29 cellular contexts compared by ENCODE assay signal in genomic region chr11:34281256-34281655, GRCh38.
DNase-seq lines count a peak whose midpoint lies in the region; ATAC-seq and TF ChIP-seq lines count a peak whose summit lies in the region.
"Had no signal": no experiment of that assay in that cellular context is flagged by ENCODE, and none has a peak within 500 bp of the region (broad histone marks: within the 10 kb centered on the region; RNA-seq: fewer than 3 reads in every experiment).

No MANE protein-coding gene starts in this region.

- H3K27me3 ChIP-seq in adipocyte (replicated peaks; ENCODE audit: control insufficient read depth, insufficient read depth, low read length) (no peaks in the 10 kb centered on the region), right cardiac atrium (ENCODE audit: control insufficient read depth, insufficient read depth) (no peaks in the 10 kb centered on the region)
- H3K27me3 ChIP-seq: cardiac muscle cell, foreskin keratinocyte, heart left ventricle had no signal

- H3K36me3 Mint-ChIP-seq in stimulated activated effector memory CD8-positive, alpha-beta T cell treated with anti-CD3 and anti-CD28 coated beads, Interleukin-12 subunit alpha, Interleukin-12 subunit beta, amount 100 ng/mL, for 72 hours, result no peaks in the 10 kb centered on the region
- H3K36me3 Mint-ChIP-seq in endothelial cell (ENCODE audit: low read depth, unreplicated experiment), result no peaks in the 10 kb centered on the region
- H3K36me3 Mint-ChIP-seq: activated naive CD4-positive, alpha-beta T cell treated with anti-CD3 and anti-CD28 coated beads, Interleukin-2, amount 50 U/mL, for 72 hours; natural killer cell treated with Interleukin-12 subunit alpha and Interleukin-12 subunit beta and Interleukin-15 and Interleukin-18, amount 100 ng/mL, for 72 hours had no signal

- no peaks in the 10 kb centered on the region for H3K36me3 ChIP-seq in adipocyte (ENCODE audit: control insufficient read depth, insufficient read depth, low read length, severe bottlenecking)
- H3K36me3 ChIP-seq: cardiac muscle cell, heart left ventricle had no signal

- H3K9me3 ChIP-seq in adipocyte (ENCODE audit: control insufficient read depth, low read length) (no peaks in the 10 kb centered on the region), right cardiac atrium (ENCODE audit: control insufficient read depth, low read length) (no peaks in the 10 kb centered on the region)
- H3K9me3 ChIP-seq: heart left ventricle had no signal

- peak; percentile 32 for ATAC-seq in Right ventricle myocardium inferior
- peak in 1 of 2 donors; percentile 49 for ATAC-seq in right cardiac atrium
- no peak for ATAC-seq in stimulated activated effector memory CD8-positive, alpha-beta T cell treated with anti-CD3 and anti-CD28 coated beads, Interleukin-12 subunit alpha, Interleukin-12 subunit beta, amount 100 ng/mL, for 72 hours
- ATAC-seq: activated naive CD4-positive, alpha-beta T cell treated with anti-CD3 and anti-CD28 coated beads, Interleukin-2, amount 50 U/mL, for 72 hours; foreskin keratinocyte; natural killer cell treated with Interleukin-12 subunit alpha and Interleukin-12 subunit beta and Interleukin-15 and Interleukin-18, amount 100 ng/mL, for 72 hours had no signal

- H3K4me1 Mint-ChIP-seq in stimulated activated effector memory CD8-positive, alpha-beta T cell treated with anti-CD3 and anti-CD28 coated beads, Interleukin-12 subunit alpha, Interleukin-12 subunit beta, amount 100 ng/mL, for 72 hours, result no peaks in the 10 kb centered on the region
- H3K4me1 Mint-ChIP-seq in endothelial cell (ENCODE audit: unreplicated experiment), result no peaks in the 10 kb centered on the region

- no peaks in the 10 kb centered on the region for H3K9me3 Mint-ChIP-seq in stimulated activated effector memory CD8-positive, alpha-beta T cell treated with anti-CD3 and anti-CD28 coated beads, Interleukin-12 subunit alpha, Interleukin-12 subunit beta, amount 100 ng/mL, for 72 hours
- H3K9me3 Mint-ChIP-seq in endothelial cell (ENCODE audit: unreplicated experiment), result no peaks in the 10 kb centered on the region
- H3K9me3 Mint-ChIP-seq: activated naive CD4-positive, alpha-beta T cell treated with anti-CD3 and anti-CD28 coated beads, Interleukin-2, amount 50 U/mL, for 72 hours; CD4-positive, alpha-beta T cell; natural killer cell treated with Interleukin-12 subunit alpha and Interleukin-12 subunit beta and Interleukin-15 and Interleukin-18, amount 100 ng/mL, for 72 hours; stimulated activated naive CD8-positive, alpha-beta T cell treated with anti-CD3 and anti-CD28 coated beads, Interleukin-15, Interleukin-2, amounts not matched to agents 100 ng/mL and 50 ng/mL, for 24 hours had no signal

- intact Hi-C loops in Right ventricle myocardium inferior (cut with DNase I) (no loop called here), cardiac septum (cut with DNase I) (no loop called here), right cardiac atrium (cut with DNase I) (no loop called here)

- H3K4me3 ChIP-seq in adipocyte (ENCODE audit: low read length), result no peak overlapping the region
- H3K4me3 ChIP-seq in right cardiac atrium (ENCODE audit: low read length), result no peak overlapping the region
- H3K4me3 ChIP-seq: cardiac muscle cell, coronary artery, heart left ventricle had no signal

- H3K4me1 ChIP-seq in adipocyte (ENCODE audit: control insufficient read depth, insufficient read depth, low read length) (no peaks in the 10 kb centered on the region), right cardiac atrium (ENCODE audit: control insufficient read depth, insufficient read depth, low read length) (peaks cover 4% of the 10 kb centered on the region)
- H3K4me1 ChIP-seq: foreskin keratinocyte had no signal

- TF ChIP-seq CTCF in endothelial cell (IDR thresholded peaks at IDR 0.05; ENCODE audit: unreplicated experiment), result no peak

- H3K27ac Mint-ChIP-seq in stimulated activated effector memory CD8-positive, alpha-beta T cell treated with anti-CD3 and anti-CD28 coated beads, Interleukin-12 subunit alpha, Interleukin-12 subunit beta, amount 100 ng/mL, for 72 hours, result peak overlapping the region; percentile 43
- no peak overlapping the region for H3K27ac Mint-ChIP-seq in endothelial cell (ENCODE audit: unreplicated experiment)
- H3K27ac Mint-ChIP-seq: activated naive CD4-positive, alpha-beta T cell treated with anti-CD3 and anti-CD28 coated beads, Interleukin-2, amount 50 U/mL, for 72 hours; CD4-positive, alpha-beta T cell; stimulated activated naive CD8-positive, alpha-beta T cell treated with anti-CD3 and anti-CD28 coated beads, Interleukin-15, Interleukin-2, amounts not matched to agents 100 ng/mL and 50 ng/mL, for 24 hours had no signal

- H3K9ac ChIP-seq in adipocyte (ENCODE audit: low read length), result no peak overlapping the region

- WGBS in right cardiac atrium, result 88% methylated on average over 4 of the region's 4 CpGs

- no peak overlapping the region for H3K4me3 Mint-ChIP-seq in stimulated activated effector memory CD8-positive, alpha-beta T cell treated with anti-CD3 and anti-CD28 coated beads, Interleukin-12 subunit alpha, Interleukin-12 subunit beta, amount 100 ng/mL, for 72 hours
- H3K4me3 Mint-ChIP-seq in endothelial cell (ENCODE audit: unreplicated experiment), result no peak overlapping the region
- H3K4me3 Mint-ChIP-seq: CD4-positive, alpha-beta T cell; natural killer cell treated with Interleukin-12 subunit alpha and Interleukin-12 subunit beta and Interleukin-15 and Interleukin-18, amount 100 ng/mL, for 72 hours; stimulated activated naive CD8-positive, alpha-beta T cell treated with anti-CD3 and anti-CD28 coated beads, Interleukin-15, Interleukin-2, amounts not matched to agents 100 ng/mL and 50 ng/mL, for 24 hours had no signal

- H3K27ac ChIP-seq in right cardiac atrium (ENCODE audit: low read length), result no peak overlapping the region
- H3K27ac ChIP-seq: cardiac muscle cell, foreskin keratinocyte had no signal

- H3K27me3 Mint-ChIP-seq in endothelial cell (ENCODE audit: unreplicated experiment), result peaks cover 9% of the 10 kb centered on the region
- H3K27me3 Mint-ChIP-seq: CD4-positive, alpha-beta T cell; natural killer cell treated with Interleukin-12 subunit alpha and Interleukin-12 subunit beta and Interleukin-15 and Interleukin-18, amount 100 ng/mL, for 72 hours; stimulated activated naive CD8-positive, alpha-beta T cell treated with anti-CD3 and anti-CD28 coated beads, Interleukin-15, Interleukin-2, amounts not matched to agents 100 ng/mL and 50 ng/mL, for 24 hours had no signal

- DNase-seq in Right ventricle myocardium inferior (ENCODE audit: missing footprints) (no peak), cardiac septum (ENCODE audit: low spot score) (no peak), adipocyte (ENCODE audit: low read depth) (peak; percentile 47), right cardiac atrium (peak in 2 of 3 donors; percentile 46 to 64), putamen (ENCODE audit: low spot score) (no peak), endothelial cell (ENCODE audit: low spot score) (no peak), HUDEP-2 (lab: John Stamatoyannopoulos, UW; ENCODE audit: unreplicated experiment in 76 of 76) (no peak)
- DNase-seq in stimulated activated effector memory CD8-positive, alpha-beta T cell treated with anti-CD3 and anti-CD28 coated beads, Interleukin-12 subunit alpha, Interleukin-12 subunit beta, amount 100 ng/mL, for 72 hours (ENCODE audit: low spot score in 2 of 2), result no peak
- DNase-seq: activated CD4-positive, alpha-beta T cell treated with anti-CD3 and anti-CD28 coated beads for 48 hours; AML-193; CD4-positive, alpha-beta T cell; effector memory CD4-positive, alpha-beta T cell; erythroblast; foreskin keratinocyte; H7; KBM-7; NCI-H2081; NCI-H2227 treated with DMSO at 0.1 percent for 48 hours; NCI-H526; occipital lobe; SIG-M5; stimulated activated CD4-positive, alpha-beta T cell treated with anti-CD3 and anti-CD28 coated beads, Interleukin-1b, Interleukin-23, amount 100 ng/mL, for 48 hours; T1000 had no signal

Comparison
In these comparisons a context has a peak if more than half of its experiments do, and no peak if none do; other contexts are left out.
1. DNase-seq: peak in adipocyte (single experiment) and right cardiac atrium (2 of 3); none in Right ventricle myocardium inferior (single experiment), cardiac septum (single experiment), stimulated activated effector memory CD8-positive, alpha-beta T cell treated with anti-CD3 and anti-CD28 coated beads, Interleukin-12 subunit alpha, Interleukin-12 subunit beta, amount 100 ng/mL, for 72 hours (0 of 2), putamen (single experiment), endothelial cell (single experiment) and HUDEP-2 (0 of 76).